In genomic region chr7:1058821-1059199, GRCh38 we compare ENCODE assay signal across 11 cellular contexts. TPM values are rescaled to one million over a fixed set of nuclear protein-coding genes. Genes with fewer than 3 reads are reported as not detected.
DNase-seq lines count a peak whose midpoint lies in the region; ATAC-seq and FAIRE-seq lines count a peak whose summit lies in the region.
"Had no signal": no experiment of that assay in that cellular context is flagged by ENCODE, and none has a peak within 500 bp of the region (broad histone marks: within the 10 kb centered on the region; RNA-seq: fewer than 3 reads in every experiment).

No MANE protein-coding gene starts in this region.

- FAIRE-seq in frontal cortex (lab: Jason Lieb, UNC) = no peak

- CTCF ChIA-PET in activated CD4-positive, alpha-beta T cell treated with anti-CD3 and anti-CD28 coated beads, Interleukin-2, amount 10 ng/mL, durations not matched to agents 7 days and 5 days (lab: Charles Lee) = interaction anchor here (0.8 to 6.6 kb wide), 7 partner anchors 9 to 118 kb away, joined by 3 to 48 read pairs (median 4); partner anchors contain the start of gene GPR146

- peak; percentile 28 for DNase-seq in activated CD4-positive, alpha-beta T cell treated with anti-CD3 and anti-CD28 coated beads, Interleukin-2, amount 10 ng/mL, durations not matched to agents 7 days and 5 days
- no peak for DNase-seq in activated CD4-positive, alpha-beta T cell treated with anti-CD3 and anti-CD28 coated beads for 1 hour
- peak; percentile 17 for DNase-seq in T-helper 9 cell
- peak; percentile 64 to 73 for DNase-seq in frontal cortex (ENCODE audit: low spot score in 2 of 2)
- DNase-seq in superior temporal gyrus (ENCODE audit: extremely low spot score) = peak; percentile 45
- DNase-seq in activated naive CD8-positive, alpha-beta T cell treated with anti-CD3 and anti-CD28 coated beads for 36 hours = no peak
- DNase-seq in OCI-M2 (lab: John Stamatoyannopoulos, UW; ENCODE audit: unreplicated experiment) = no peak
- DNase-seq: naive B cell, NCI-H2081 treated with DMSO at 0.1 percent for 48 hours, SIG-M5 had no signal

- peaks cover 36% of the 10 kb centered on the region for H3K4me1 Mint-ChIP-seq in activated CD4-positive, alpha-beta T cell treated with anti-CD3 and anti-CD28 coated beads, Interleukin-2, amount 10 ng/mL, durations not matched to agents 7 days and 5 days
- H3K4me1 Mint-ChIP-seq in activated naive CD8-positive, alpha-beta T cell treated with anti-CD3 and anti-CD28 coated beads for 36 hours = peaks cover 11% of the 10 kb centered on the region

- H3K36me3 Mint-ChIP-seq in activated CD4-positive, alpha-beta T cell treated with anti-CD3 and anti-CD28 coated beads, Interleukin-2, amount 10 ng/mL, durations not matched to agents 7 days and 5 days (ENCODE audit: low read depth) = peaks cover 8% of the 10 kb centered on the region
- peaks cover 2% of the 10 kb centered on the region for H3K36me3 Mint-ChIP-seq in activated naive CD8-positive, alpha-beta T cell treated with anti-CD3 and anti-CD28 coated beads for 36 hours

- H3K27me3 Mint-ChIP-seq in activated CD4-positive, alpha-beta T cell treated with anti-CD3 and anti-CD28 coated beads, Interleukin-2, amount 10 ng/mL, durations not matched to agents 7 days and 5 days = no peaks in the 10 kb centered on the region
- no peaks in the 10 kb centered on the region for H3K27me3 Mint-ChIP-seq in activated naive CD8-positive, alpha-beta T cell treated with anti-CD3 and anti-CD28 coated beads for 36 hours

- H3K27ac Mint-ChIP-seq in activated CD4-positive, alpha-beta T cell treated with anti-CD3 and anti-CD28 coated beads, Interleukin-2, amount 10 ng/mL, durations not matched to agents 7 days and 5 days = peak overlapping the region; percentile 69
- H3K27ac Mint-ChIP-seq in activated naive CD8-positive, alpha-beta T cell treated with anti-CD3 and anti-CD28 coated beads for 36 hours = no peak overlapping the region

- no peaks in the 10 kb centered on the region for H3K9me3 Mint-ChIP-seq in activated CD4-positive, alpha-beta T cell treated with anti-CD3 and anti-CD28 coated beads, Interleukin-2, amount 10 ng/mL, durations not matched to agents 7 days and 5 days
- no peaks in the 10 kb centered on the region for H3K9me3 Mint-ChIP-seq in activated naive CD8-positive, alpha-beta T cell treated with anti-CD3 and anti-CD28 coated beads for 36 hours

- no peak for ATAC-seq in GM21737 (IDR thresholded peaks at IDR 0.05; ENCODE audit: unreplicated experiment)

- no peak overlapping the region for H3K4me3 Mint-ChIP-seq in activated CD4-positive, alpha-beta T cell treated with anti-CD3 and anti-CD28 coated beads, Interleukin-2, amount 10 ng/mL, durations not matched to agents 7 days and 5 days
- H3K4me3 Mint-ChIP-seq in activated naive CD8-positive, alpha-beta T cell treated with anti-CD3 and anti-CD28 coated beads for 36 hours = no peak overlapping the region

- POLR2A ChIA-PET in activated CD4-positive, alpha-beta T cell treated with anti-CD3 and anti-CD28 coated beads, Interleukin-2, amount 10 ng/mL, durations not matched to agents 7 days and 5 days (lab: Charles Lee) = interaction anchor here (0.5 kb wide), 1 partner anchor 18 kb away, joined by 3 read pairs; no protein-coding TSS in a partner anchor

RNA-seq across cellular contexts. Expression of gene GPR146, which starts 14.5 kb away (rescaled TPM):
- 10 to 100 TPM; 13.3 to 13.8 TPM for total RNA-seq in activated CD4-positive, alpha-beta T cell treated with anti-CD3 and anti-CD28 coated beads, Interleukin-2, amount 10 ng/mL, durations not matched to agents 7 days and 5 days
- total RNA-seq in frontal cortex = 0.82 TPM
- total RNA-seq in activated naive CD8-positive, alpha-beta T cell treated with anti-CD3 and anti-CD28 coated beads for 36 hours = 1 to 10 TPM; 2.4 to 2.8 TPM

RNA-seq across cellular contexts. Expression of gene GPER1, which starts 29.1 kb away (rescaled TPM):
- under 1 TPM in 1 of 2 experiments, not detected in 1; 0.08 TPM for total RNA-seq in activated CD4-positive, alpha-beta T cell treated with anti-CD3 and anti-CD28 coated beads, Interleukin-2, amount 10 ng/mL, durations not matched to agents 7 days and 5 days
- total RNA-seq in frontal cortex = 1.6 TPM
- total RNA-seq in activated naive CD8-positive, alpha-beta T cell treated with anti-CD3 and anti-CD28 coated beads for 36 hours = under 1 TPM; 0.14 to 0.37 TPM

Comparison
In these comparisons a context has a peak if more than half of its experiments do, and no peak if none do; other contexts are left out.
1. DNase-seq: peak in activated CD4-positive, alpha-beta T cell treated with anti-CD3 and anti-CD28 coated beads, Interleukin-2, amount 10 ng/mL, durations not matched to agents 7 days and 5 days (single experiment), T-helper 9 cell (single experiment), frontal cortex (2 of 2) and superior temporal gyrus (single experiment); none in activated CD4-positive, alpha-beta T cell treated with anti-CD3 and anti-CD28 coated beads for 1 hour (single experiment), activated naive CD8-positive, alpha-beta T cell treated with anti-CD3 and anti-CD28 coated beads for 36 hours (single experiment) and OCI-M2 (single experiment).